33 cellular contexts compared by ENCODE assay signal in the genomic region with DNA sequence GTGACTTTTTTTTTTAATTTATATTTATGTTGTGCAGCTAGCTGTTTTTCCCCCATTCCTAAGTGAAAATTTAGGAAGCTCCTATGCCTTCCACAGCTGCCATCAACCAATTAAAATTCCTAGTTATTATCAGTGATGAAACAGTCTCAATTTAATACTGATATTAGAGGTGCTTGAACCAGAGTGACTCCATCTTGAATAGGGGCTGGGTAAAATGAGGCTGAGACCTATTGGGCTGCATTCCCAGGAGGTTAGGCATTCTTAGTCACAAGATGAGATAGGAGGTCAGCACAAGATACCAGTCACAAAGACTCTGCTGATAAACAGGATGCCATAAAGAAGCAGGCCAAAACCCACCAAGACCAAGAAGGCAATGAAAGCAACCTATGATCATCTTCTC.
"Had no signal": no experiment of that assay in that cellular context is flagged by ENCODE, and none has a peak within 500 bp of the region (broad histone marks: within the 10 kb centered on the region; RNA-seq: fewer than 3 reads in every experiment).

No MANE protein-coding gene starts in this region.

- H3K27ac ChIP-seq: adrenal gland, ascending aorta, body of pancreas, brain microvascular endothelial cell, breast epithelium, cardiac muscle cell had no signal

- FAIRE-seq: astrocyte, bronchial epithelial cell had no signal

- H3K36me3 ChIP-seq: adrenal gland, ascending aorta, brain microvascular endothelial cell, breast epithelium, cardiac muscle cell had no signal

- H3K9me3 ChIP-seq: adrenal gland, ascending aorta, body of pancreas, breast epithelium had no signal

- ATAC-seq: activated naive CD4-positive, alpha-beta T cell treated with anti-CD3 and anti-CD28 coated beads, Interleukin-2, amount 50 U/mL, for 72 hours; activated naive CD8-positive, alpha-beta T cell treated with anti-CD3 and anti-CD28 coated beads, Interleukin-2, amount 50 U/mL, for 24 hours; activated T-cell treated with anti-CD3 and anti-CD28 coated beads, Interleukin-2, amount 50 U/mL, for 4 hours; activated T-cell treated with anti-CD3 and anti-CD28 coated beads, Interleukin-2, amount 50 U/mL, for 72 hours; activated T-helper 17 cell treated with anti-CD3 and anti-CD28 coated beads, Interleukin-2, amount 50 U/mL, for 72 hours; body of pancreas had no signal

- H3K4me1 ChIP-seq: adrenal gland, ascending aorta, body of pancreas, breast epithelium had no signal

- H3K4me3 ChIP-seq: adrenal gland, ascending aorta, body of pancreas, breast epithelium, cardiac muscle cell had no signal

- DNase-seq: activated effector memory CD4-positive, alpha-beta T cell treated with anti-CD3 and anti-CD28 coated beads, Interleukin-2, amount 50 U/mL, for 16 hours; activated effector memory CD4-positive, alpha-beta T cell treated with Interleukin-2 at 50 U/mL for 16 hours; activated gamma-delta T cell; activated gamma-delta T cell treated with Interleukin-2 at 50 U/mL for 16 hours; activated naive CD4-positive, alpha-beta T cell; activated naive CD4-positive, alpha-beta T cell treated with anti-CD3 and anti-CD28 coated beads for 36 hours; activated naive CD4-positive, alpha-beta T cell treated with anti-CD3 and anti-CD28 coated beads, Interleukin-2, amount 10 ng/mL, durations not matched to agents 7 days and 5 days; activated naive CD4-positive, alpha-beta T cell treated with anti-CD3 and anti-CD28 coated beads, Interleukin-2, amount 50 U/mL, for 16 hours; activated naive CD4-positive, alpha-beta T cell treated with Interleukin-2 at 50 U/mL for 16 hours; activated naive CD8-positive, alpha-beta T cell treated with anti-CD3 and anti-CD28 coated beads for 36 hours; activated naive CD8-positive, alpha-beta T cell treated with anti-CD3 and anti-CD28 coated beads, Interleukin-2, amount 10 ng/mL, durations not matched to agents 7 days and 5 days; activated naive CD8-positive, alpha-beta T cell treated with anti-CD3 and anti-CD28 coated beads, Interleukin-2, amount 50 U/mL, for 24 hours; activated T-cell treated with anti-CD3 and anti-CD28 coated beads, Interleukin-2, amount 50 U/mL, for 24 hours; activated T-cell treated with anti-CD3 and anti-CD28 coated beads, Interleukin-2, amount 50 U/mL, for 4 hours; activated T-cell treated with anti-CD3 and anti-CD28 coated beads, Interleukin-2, amount 50 U/mL, for 48 hours; activated T-cell treated with anti-CD3 and anti-CD28 coated beads, Interleukin-2, amount 50 U/mL, for 72 hours; adrenal gland; amniotic stem cell; amygdala; anterior cingulate cortex; aorta; body of pancreas; brain microvascular endothelial cell; caudate nucleus; central memory CD4-positive, alpha-beta T cell; cerebellar nuclear complex had no signal

- H3K27me3 ChIP-seq: adrenal gland, ascending aorta, body of pancreas, brain microvascular endothelial cell, breast epithelium, cardiac muscle cell had no signal
